38 cellular contexts compared by ENCODE assay signal in the genomic region with DNA sequence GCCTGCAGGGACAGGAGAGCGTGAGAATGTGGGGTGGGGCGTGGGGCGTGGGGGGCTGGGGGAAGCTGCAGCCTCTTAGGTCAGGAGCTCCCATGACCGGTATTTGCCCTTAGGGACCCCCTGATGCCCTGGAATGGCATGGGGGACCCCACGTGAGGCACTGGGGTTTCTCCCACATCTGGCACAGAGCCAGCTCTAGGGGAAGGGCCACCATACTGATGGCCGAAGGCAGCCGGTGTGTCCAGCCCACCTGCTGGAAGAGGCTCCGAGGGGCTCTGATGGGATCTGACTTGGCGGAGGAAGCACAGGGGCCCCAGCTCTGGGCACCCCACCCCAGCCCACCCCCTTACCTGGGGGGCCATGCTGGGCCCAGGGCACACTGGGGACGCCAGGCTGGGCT. TPM values are rescaled to one million over a fixed set of nuclear protein-coding genes. Genes with fewer than 3 reads are reported as not detected.
"Had no signal": no experiment of that assay in that cellular context is flagged by ENCODE, and none has a peak within 500 bp of the region (broad histone marks: within the 10 kb centered on the region; RNA-seq: fewer than 3 reads in every experiment).

No MANE protein-coding gene starts in this region.

- FAIRE-seq: astrocyte, bronchial epithelial cell had no signal

- H3K4me1 ChIP-seq: adrenal gland, ascending aorta, body of pancreas, breast epithelium had no signal

- ATAC-seq: activated naive CD4-positive, alpha-beta T cell treated with anti-CD3 and anti-CD28 coated beads, Interleukin-2, amount 50 U/mL, for 72 hours; activated naive CD8-positive, alpha-beta T cell treated with anti-CD3 and anti-CD28 coated beads, Interleukin-2, amount 50 U/mL, for 24 hours; activated T-cell treated with anti-CD3 and anti-CD28 coated beads, Interleukin-2, amount 50 U/mL, for 4 hours; activated T-cell treated with anti-CD3 and anti-CD28 coated beads, Interleukin-2, amount 50 U/mL, for 72 hours; activated T-helper 17 cell treated with anti-CD3 and anti-CD28 coated beads, Interleukin-2, amount 50 U/mL, for 72 hours; body of pancreas had no signal

- H3K9me3 ChIP-seq: adrenal gland, ascending aorta, body of pancreas, breast epithelium had no signal

- DNase-seq: activated effector memory CD4-positive, alpha-beta T cell treated with anti-CD3 and anti-CD28 coated beads, Interleukin-2, amount 50 U/mL, for 16 hours; activated effector memory CD4-positive, alpha-beta T cell treated with Interleukin-2 at 50 U/mL for 16 hours; activated gamma-delta T cell; activated gamma-delta T cell treated with Interleukin-2 at 50 U/mL for 16 hours; activated naive CD4-positive, alpha-beta T cell; activated naive CD4-positive, alpha-beta T cell treated with anti-CD3 and anti-CD28 coated beads for 36 hours; activated naive CD4-positive, alpha-beta T cell treated with anti-CD3 and anti-CD28 coated beads, Interleukin-2, amount 10 ng/mL, durations not matched to agents 7 days and 5 days; activated naive CD4-positive, alpha-beta T cell treated with anti-CD3 and anti-CD28 coated beads, Interleukin-2, amount 50 U/mL, for 16 hours; activated naive CD4-positive, alpha-beta T cell treated with Interleukin-2 at 50 U/mL for 16 hours; activated naive CD8-positive, alpha-beta T cell treated with anti-CD3 and anti-CD28 coated beads for 36 hours; activated naive CD8-positive, alpha-beta T cell treated with anti-CD3 and anti-CD28 coated beads, Interleukin-2, amount 10 ng/mL, durations not matched to agents 7 days and 5 days; activated naive CD8-positive, alpha-beta T cell treated with anti-CD3 and anti-CD28 coated beads, Interleukin-2, amount 50 U/mL, for 24 hours; activated T-cell treated with anti-CD3 and anti-CD28 coated beads, Interleukin-2, amount 50 U/mL, for 1 hour; activated T-cell treated with anti-CD3 and anti-CD28 coated beads, Interleukin-2, amount 50 U/mL, for 24 hours; activated T-cell treated with anti-CD3 and anti-CD28 coated beads, Interleukin-2, amount 50 U/mL, for 4 hours; activated T-cell treated with anti-CD3 and anti-CD28 coated beads, Interleukin-2, amount 50 U/mL, for 48 hours; activated T-cell treated with anti-CD3 and anti-CD28 coated beads, Interleukin-2, amount 50 U/mL, for 72 hours; adrenal gland; amniotic stem cell; amygdala; anterior cingulate cortex; aorta; body of pancreas; brain microvascular endothelial cell; caudate nucleus; central memory CD4-positive, alpha-beta T cell; cerebellar nuclear complex had no signal

- H3K36me3 ChIP-seq: adrenal gland, ascending aorta, brain microvascular endothelial cell, breast epithelium had no signal

- H3K27ac ChIP-seq: adrenal gland, ascending aorta, body of pancreas, brain microvascular endothelial cell, breast epithelium had no signal

- H3K4me3 ChIP-seq: adrenal gland, ascending aorta, body of pancreas, breast epithelium had no signal

- H3K27me3 ChIP-seq: adrenal gland, ascending aorta, body of pancreas had no signal

RNA-seq across cellular contexts. Expression of gene GATA5, which starts 10.8 kb away (rescaled TPM):
- total RNA-seq: activated naive CD4-positive, alpha-beta T cell treated with anti-CD3 and anti-CD28 coated beads for 36 hours; activated naive CD4-positive, alpha-beta T cell treated with anti-CD3 and anti-CD28 coated beads, Interleukin-2, amount 50 U/mL, for 72 hours; activated naive CD8-positive, alpha-beta T cell treated with anti-CD3 and anti-CD28 coated beads for 36 hours; activated naive CD8-positive, alpha-beta T cell treated with anti-CD3 and anti-CD28 coated beads, Interleukin-2, amount 10 ng/mL, durations not matched to agents 7 days and 5 days; activated T-cell treated with anti-CD3 and anti-CD28 coated beads, Interleukin-2, amount 50 U/mL, for 4 hours; activated T-cell treated with anti-CD3 and anti-CD28 coated beads, Interleukin-2, amount 50 U/mL, for 72 hours; activated T-helper 1 cell treated with anti-CD3 and anti-CD28 coated beads, Interleukin-12 subunit alpha, Interleukin-12 subunit beta, Interleukin-2, Interleukin-4 antibody, amounts not matched to agents 30 ng/mL and 10 ng/mL and 1 ng/mL, durations not matched to agents 14 hours and 24 hours and 36 hours; activated T-helper 17 cell treated with anti-CD3 and anti-CD28 coated beads, Interleukin-2, amount 50 U/mL, for 72 hours; activated T-helper 2 cell treated with anti-CD3 and anti-CD28 coated beads, Interferon-gamma antibody, Interleukin-2, Interleukin-4, amounts not matched to agents 10 μg/mL and 5 μg/mL and 100 μg/mL, durations not matched to agents 14 hours and 24 hours and 36 hours; ascending aorta; astrocyte; body of pancreas; bronchial epithelial cell; cerebellum; chondrocyte had no signal

RNA-seq across cellular contexts. Expression of gene RBBP8NL, which starts 37.7 kb away (rescaled TPM):
- total RNA-seq: activated naive CD4-positive, alpha-beta T cell treated with anti-CD3 and anti-CD28 coated beads for 36 hours; activated naive CD4-positive, alpha-beta T cell treated with anti-CD3 and anti-CD28 coated beads, Interleukin-2, amount 50 U/mL, for 72 hours; activated naive CD8-positive, alpha-beta T cell treated with anti-CD3 and anti-CD28 coated beads for 36 hours; activated naive CD8-positive, alpha-beta T cell treated with anti-CD3 and anti-CD28 coated beads, Interleukin-2, amount 10 ng/mL, durations not matched to agents 7 days and 5 days; activated T-cell treated with anti-CD3 and anti-CD28 coated beads, Interleukin-2, amount 50 U/mL, for 4 hours; activated T-cell treated with anti-CD3 and anti-CD28 coated beads, Interleukin-2, amount 50 U/mL, for 72 hours; activated T-helper 1 cell treated with anti-CD3 and anti-CD28 coated beads, Interleukin-12 subunit alpha, Interleukin-12 subunit beta, Interleukin-2, Interleukin-4 antibody, amounts not matched to agents 30 ng/mL and 10 ng/mL and 1 ng/mL, durations not matched to agents 14 hours and 24 hours and 36 hours; activated T-helper 17 cell treated with anti-CD3 and anti-CD28 coated beads, Interleukin-2, amount 50 U/mL, for 72 hours; activated T-helper 2 cell treated with anti-CD3 and anti-CD28 coated beads, Interferon-gamma antibody, Interleukin-2, Interleukin-4, amounts not matched to agents 10 μg/mL and 5 μg/mL and 100 μg/mL, durations not matched to agents 14 hours and 24 hours and 36 hours; adrenal gland; aorta; ascending aorta; cardiac septum; cerebellum; chondrocyte had no signal
- polyA plus RNA-seq: adrenal gland had no signal
